Comparison of ENCODE assay signal across 8 cellular contexts in genomic region chr2:108182489-108182888, GRCh38. TPM values are rescaled to one million over a fixed set of nuclear protein-coding genes. Genes with fewer than 3 reads are reported as not detected.
DNase-seq lines count a peak whose midpoint lies in the region; ATAC-seq and TF ChIP-seq lines count a peak whose summit lies in the region.

No MANE protein-coding gene starts in this region.

- no peaks in the 10 kb centered on the region for H3K36me3 ChIP-seq in vagina

- H3K9me3 ChIP-seq in vagina, result no peaks in the 10 kb centered on the region

- DNase-seq in ELF-1 (ENCODE audit: low read depth, low spot score) (peak; percentile 68), HuH-7 (ENCODE audit: low spot score) (peak; percentile 25), kidney tubule cell (ENCODE audit: low spot score) (peak; percentile 4), NOMO-1 treated with dmso at 0.1 percent for 144 hours (lab: John Stamatoyannopoulos, UW; ENCODE audit: unreplicated experiment) (no peak), vagina (ENCODE audit: extremely low spot score in 2 of 2) (no peak), hippocampal formation (lab: John Stamatoyannopoulos, UW) (no peak)

- ATAC-seq in SK-N-SH treated with all-trans-retinoic acid at 6 μM for 48 hours (peak; percentile 97), GM19351 (IDR thresholded peaks at IDR 0.05; ENCODE audit: unreplicated experiment) (no peak)

- no peak for TF ChIP-seq CTCF in vagina (IDR thresholded peaks at IDR 0.05)

- H3K27ac ChIP-seq in vagina, result no peak overlapping the region

- H3K4me3 ChIP-seq in vagina, result no peak overlapping the region

- no peak for TF ChIP-seq POLR2A in vagina (IDR thresholded peaks at IDR 0.05)

- H3K4me1 ChIP-seq in vagina, result no peaks in the 10 kb centered on the region

- H3K27me3 ChIP-seq in vagina, result no peaks in the 10 kb centered on the region

- intact Hi-C loops in vagina (cut with DNase I), result no loop called here

TF ChIP-seq in SK-N-SH treated with all-trans-retinoic acid at 6 μM for 48 hours, 23 proteins besides CTCF, POLR2A, EP300 and RAD21:
- no peak for TF ChIP-seq BACH2 (CRISPR knock-in tag; IDR thresholded peaks at IDR 0.05; ENCODE audit: borderline replicate concordance)
- no peak for TF ChIP-seq PPARA (CRISPR knock-in tag; IDR thresholded peaks at IDR 0.05; ENCODE audit: borderline replicate concordance)
- no peak for TF ChIP-seq TSHZ2 (CRISPR knock-in tag; IDR thresholded peaks at IDR 0.05)
- no peak for TF ChIP-seq OSR1 (CRISPR knock-in tag; IDR thresholded peaks at IDR 0.05)
- no peak for TF ChIP-seq ZFP3 (CRISPR knock-in tag; IDR thresholded peaks at IDR 0.05)
- no peak for TF ChIP-seq RARB (CRISPR knock-in tag; IDR thresholded peaks at IDR 0.05)
- no peak for TF ChIP-seq ARNTL (CRISPR knock-in tag; IDR thresholded peaks at IDR 0.05; ENCODE audit: borderline replicate concordance, low read depth)
- TF ChIP-seq, protein P1, sequence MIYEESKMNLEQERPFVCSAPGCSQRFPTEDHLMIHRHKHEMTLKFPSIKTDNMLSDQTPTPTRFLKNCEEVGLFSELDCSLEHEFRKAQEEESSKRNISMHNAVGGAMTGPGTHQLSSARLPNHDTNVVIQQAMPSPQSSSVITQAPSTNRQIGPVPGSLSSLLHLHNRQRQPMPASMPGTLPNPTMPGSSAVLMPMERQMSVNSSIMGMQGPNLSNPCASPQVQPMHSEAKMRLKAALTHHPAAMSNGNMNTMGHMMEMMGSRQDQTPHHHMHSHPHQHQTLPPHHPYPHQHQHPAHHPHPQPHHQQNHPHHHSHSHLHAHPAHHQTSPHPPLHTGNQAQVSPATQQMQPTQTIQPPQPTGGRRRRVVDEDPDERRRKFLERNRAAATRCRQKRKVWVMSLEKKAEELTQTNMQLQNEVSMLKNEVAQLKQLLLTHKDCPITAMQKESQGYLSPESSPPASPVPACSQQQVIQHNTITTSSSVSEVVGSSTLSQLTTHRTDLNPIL (CRISPR knock-in tag; IDR thresholded peaks at IDR 0.05; ENCODE audit: low read depth), result no peak
- TF ChIP-seq, protein P2, sequence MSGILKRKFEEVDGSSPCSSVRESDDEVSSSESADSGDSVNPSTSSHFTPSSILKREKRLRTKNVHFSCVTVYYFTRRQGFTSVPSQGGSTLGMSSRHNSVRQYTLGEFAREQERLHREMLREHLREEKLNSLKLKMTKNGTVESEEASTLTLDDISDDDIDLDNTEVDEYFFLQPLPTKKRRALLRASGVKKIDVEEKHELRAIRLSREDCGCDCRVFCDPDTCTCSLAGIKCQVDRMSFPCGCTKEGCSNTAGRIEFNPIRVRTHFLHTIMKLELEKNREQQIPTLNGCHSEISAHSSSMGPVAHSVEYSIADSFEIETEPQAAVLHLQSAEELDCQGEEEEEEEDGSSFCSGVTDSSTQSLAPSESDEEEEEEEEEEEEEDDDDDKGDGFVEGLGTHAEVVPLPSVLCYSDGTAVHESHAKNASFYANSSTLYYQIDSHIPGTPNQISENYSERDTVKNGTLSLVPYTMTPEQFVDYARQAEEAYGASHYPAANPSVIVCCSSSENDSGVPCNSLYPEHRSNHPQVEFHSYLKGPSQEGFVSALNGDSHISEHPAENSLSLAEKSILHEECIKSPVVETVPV (CRISPR knock-in tag; IDR thresholded peaks at IDR 0.05), result no peak
- no peak for TF ChIP-seq ZNF8 (CRISPR knock-in tag; IDR thresholded peaks at IDR 0.05)
- TF ChIP-seq TCF4 (CRISPR knock-in tag; IDR thresholded peaks at IDR 0.05; ENCODE audit: borderline replicate concordance), result no peak
- TF ChIP-seq SNAI2 (CRISPR knock-in tag; IDR thresholded peaks at IDR 0.05), result no peak
- no peak for TF ChIP-seq CSDC2 (CRISPR knock-in tag; IDR thresholded peaks at IDR 0.05)
- no peak for TF ChIP-seq GLIS3 (CRISPR knock-in tag; IDR thresholded peaks at IDR 0.05)
- TF ChIP-seq POU6F1 (CRISPR knock-in tag; IDR thresholded peaks at IDR 0.05; ENCODE audit: borderline replicate concordance, low read depth), result no peak
- TF ChIP-seq ZNF70 (CRISPR knock-in tag; IDR thresholded peaks at IDR 0.05), result no peak
- TF ChIP-seq ESRRG (CRISPR knock-in tag; IDR thresholded peaks at IDR 0.05), result no peak

RNA-seq across cellular contexts. Expression of gene SULT1C3, which starts 57.3 kb away (rescaled TPM):
- not detected for total RNA-seq in vagina

Comparison
In these comparisons a context has a peak if more than half of its experiments do, and no peak if none do; other contexts are left out.
1. DNase-seq: peak in ELF-1 (single experiment), HuH-7 (single experiment) and kidney tubule cell (single experiment); none in NOMO-1 treated with dmso at 0.1 percent for 144 hours (single experiment), vagina (0 of 2) and hippocampal formation (0 of 2).